In genomic region chr14:52922656-52923055, GRCh38 we compare ENCODE assay signal across 15 cellular contexts. TPM values are rescaled to one million over a fixed set of nuclear protein-coding genes. Genes with fewer than 3 reads are reported as not detected.
DNase-seq lines count a peak whose midpoint lies in the region; ATAC-seq and TF ChIP-seq lines count a peak whose summit lies in the region.
"Had no signal": no experiment of that assay in that cellular context is flagged by ENCODE, and none has a peak within 500 bp of the region (broad histone marks: within the 10 kb centered on the region; RNA-seq: fewer than 3 reads in every experiment).

No MANE protein-coding gene starts in this region.

- H3K27ac Mint-ChIP-seq in osteocyte (ENCODE audit: unreplicated experiment) = peak overlapping the region; percentile 68
- H3K27ac Mint-ChIP-seq in stimulated activated memory B cell treated with anti-CD40 and anti-IgM and Interleukin-4, amounts not matched to agents 10 μg/mL and 1 μg/mL and 100 μg/mL, for 72 hours = no peak overlapping the region
- H3K27ac Mint-ChIP-seq: activated naive CD8-positive, alpha-beta T cell had no signal

- TF ChIP-seq CTCF in osteocyte (IDR thresholded peaks at IDR 0.05) = no peak

- ATAC-seq in stimulated activated memory B cell treated with anti-CD40 and anti-IgM and Interleukin-4, amounts not matched to agents 10 μg/mL and 1 μg/mL and 100 μg/mL, for 72 hours = no peak
- ATAC-seq: psoas muscle had no signal

- H3K27me3 Mint-ChIP-seq in osteocyte (ENCODE audit: unreplicated experiment) = no peaks in the 10 kb centered on the region
- H3K27me3 Mint-ChIP-seq in stimulated activated memory B cell treated with anti-CD40 and anti-IgM and Interleukin-4, amounts not matched to agents 10 μg/mL and 1 μg/mL and 100 μg/mL, for 72 hours = no peaks in the 10 kb centered on the region

- peaks cover 90% of the 10 kb centered on the region for H3K4me1 Mint-ChIP-seq in osteocyte (ENCODE audit: unreplicated experiment)
- H3K4me1 Mint-ChIP-seq in stimulated activated memory B cell treated with anti-CD40 and anti-IgM and Interleukin-4, amounts not matched to agents 10 μg/mL and 1 μg/mL and 100 μg/mL, for 72 hours = peaks cover 3% of the 10 kb centered on the region

- no peaks in the 10 kb centered on the region for H3K9me3 Mint-ChIP-seq in osteocyte (ENCODE audit: unreplicated experiment)
- H3K9me3 Mint-ChIP-seq in stimulated activated memory B cell treated with anti-CD40 and anti-IgM and Interleukin-4, amounts not matched to agents 10 μg/mL and 1 μg/mL and 100 μg/mL, for 72 hours = no peaks in the 10 kb centered on the region

- no peak overlapping the region for H3K4me3 Mint-ChIP-seq in osteocyte (ENCODE audit: unreplicated experiment)
- H3K4me3 Mint-ChIP-seq in stimulated activated memory B cell treated with anti-CD40 and anti-IgM and Interleukin-4, amounts not matched to agents 10 μg/mL and 1 μg/mL and 100 μg/mL, for 72 hours = no peak overlapping the region
- H3K4me3 Mint-ChIP-seq: activated naive CD8-positive, alpha-beta T cell had no signal

- DNase-seq in DMS79 treated with DMSO at 0.1 percent for 48 hours (lab: John Stamatoyannopoulos, UW) = peak; percentile 54
- peak; percentile 81 for DNase-seq in M059J (ENCODE audit: low read depth)
- peak; percentile 37 for DNase-seq in dermis blood vessel endothelial cell
- DNase-seq in osteocyte (ENCODE audit: extremely low spot score, unreplicated experiment) = no peak
- DNase-seq in NCI-H1105 (lab: John Stamatoyannopoulos, UW) = no peak
- no peak for DNase-seq in NCI-H774 (lab: John Stamatoyannopoulos, UW)
- DNase-seq in NCI-H69 (lab: John Stamatoyannopoulos, UW) = no peak
- DNase-seq: colonic mucosa; GDM1; GOT3; Kasumi-1; psoas muscle; stimulated activated CD4-positive, alpha-beta T cell treated with anti-CD3 and anti-CD28 coated beads, Interleukin-4, amount 100 ng/mL, for 1 hour had no signal

- H3K36me3 Mint-ChIP-seq in osteocyte (ENCODE audit: unreplicated experiment) = peaks cover 5% of the 10 kb centered on the region
- no peaks in the 10 kb centered on the region for H3K36me3 Mint-ChIP-seq in stimulated activated memory B cell treated with anti-CD40 and anti-IgM and Interleukin-4, amounts not matched to agents 10 μg/mL and 1 μg/mL and 100 μg/mL, for 72 hours

RNA-seq across cellular contexts. Expression of gene FERMT2, which starts 28.2 kb away (rescaled TPM):
- 64.2 and 80.1 TPM in 2 replicates for total RNA-seq in M059J (2014; rRNA removed; shearing (Covaris generic))
- total RNA-seq in dermis blood vessel endothelial cell (84.2 and 102 TPM in 2 replicates), osteocyte (302 and 304 TPM in 2 replicates)

Comparison
In these comparisons a context has a peak if more than half of its experiments do, and no peak if none do; other contexts are left out.
1. DNase-seq: peak in DMS79 treated with DMSO at 0.1 percent for 48 hours (single experiment), M059J (single experiment) and dermis blood vessel endothelial cell (single experiment); none in osteocyte (single experiment), NCI-H1105 (single experiment), NCI-H774 (single experiment) and NCI-H69 (single experiment).